In genomic region chr13:111572956-111573355, GRCh38 we compare ENCODE assay signal across 16 cellular contexts.
DNase-seq lines count a peak whose midpoint lies in the region; ATAC-seq and TF ChIP-seq lines count a peak whose summit lies in the region.
"Had no signal": no experiment of that assay in that cellular context is flagged by ENCODE, and none has a peak within 500 bp of the region (broad histone marks: within the 10 kb centered on the region; RNA-seq: fewer than 3 reads in every experiment).

No MANE protein-coding gene starts in this region.

- H3K27ac Mint-ChIP-seq in chondrocyte (ENCODE audit: unreplicated experiment), result no peak overlapping the region
- H3K27ac Mint-ChIP-seq: nephron; T-helper 1 cell treated with Interleukin-12 subunit alpha and Interleukin-12 subunit beta and Interleukin-4 antibody, amounts not matched to agents 30 μg/mL and 1 μg/mL, for 36 hours had no signal

- no peaks in the 10 kb centered on the region for H3K4me1 Mint-ChIP-seq in chondrocyte (ENCODE audit: low read depth)

- intact Hi-C loops in body of pancreas (cut with DNase I) (no loop called here), stomach (cut with DNase I; ENCODE audit: low total_unique reads) (no loop called here)

- peaks cover 24% of the 10 kb centered on the region for H3K9me3 Mint-ChIP-seq in chondrocyte (ENCODE audit: low read depth)

- H3K27me3 ChIP-seq in body of pancreas, result peaks cover 0 to 5% of the 10 kb centered on the region in 2 donors
- H3K27me3 ChIP-seq in stomach, result peaks cover 0 to 5% (median 0%) of the 10 kb centered on the region in 3 donors
- H3K27me3 ChIP-seq: colonic mucosa had no signal

- WGBS in body of pancreas, 2 donors, result 13 to 30% methylated on average over 20 of the region's 20 CpGs
- 20 to 49% (median 35%) methylated on average over 20 of the region's 20 CpGs for WGBS in stomach, 5 donors

- peak; percentile 44 for DNase-seq in NCI-H1436 treated with DMSO at 0.1 percent for 48 hours (lab: John Stamatoyannopoulos, UW)
- DNase-seq in NCI-H2227 (lab: John Stamatoyannopoulos, UW; ENCODE audit: unreplicated experiment), result peak; percentile 88
- DNase-seq in body of pancreas, result peak; percentile 52 to 79 (median 74)
- peak; percentile 90 for DNase-seq in stomach
- DNase-seq in C1 segment of cervical spinal cord (lab: John Stamatoyannopoulos, UW), result no peak
- no peak for DNase-seq in chondrocyte (ENCODE audit: low spot score)
- no peak for DNase-seq in activated CD4-positive, alpha-beta T cell treated with anti-CD3 and anti-CD28 coated beads for 1 hour
- DNase-seq: activated CD4-positive, CD25-positive, alpha-beta regulatory T cell treated with anti-CD3 and anti-CD28 coated beads, Interleukin-2, amount 50 U/mL, for 72 hours; activated naive CD4-positive, alpha-beta T cell; BE2C; colonic mucosa; mammary epithelial cell; RPMI8226; stimulated activated CD4-positive, alpha-beta T cell treated with anti-CD3 and anti-CD28 coated beads, Interleukin-1b, Interleukin-23, amount 100 ng/mL, for 48 hours had no signal

- H3K27ac ChIP-seq in body of pancreas (no peak overlapping the region), stomach (peak overlapping the region in 3 of 5 donors; percentile 32 to 67 (median 45))
- H3K27ac ChIP-seq: colonic mucosa had no signal

- TF ChIP-seq POLR2A in body of pancreas (IDR thresholded peaks at IDR 0.05), result no peak
- no peak for TF ChIP-seq POLR2A in stomach (IDR thresholded peaks at IDR 0.05)

- H3K9me3 ChIP-seq in body of pancreas (peaks cover 0 to 20% (median 0%) of the 10 kb centered on the region in 3 donors), stomach (peaks cover 10 to 35% (median 29%) of the 10 kb centered on the region in 4 donors)
- H3K9me3 ChIP-seq: BE2C, colonic mucosa had no signal

- no peaks in the 10 kb centered on the region for H3K27me3 Mint-ChIP-seq in chondrocyte (ENCODE audit: low read depth)

- H3K36me3 ChIP-seq in body of pancreas (replicated peaks in 1 of 2; ENCODE audit: insufficient read depth in 1 of 2, low read depth in 2 of 2) (no peaks in the 10 kb centered on the region), stomach (no peaks in the 10 kb centered on the region)
- H3K36me3 ChIP-seq: BE2C, colonic mucosa had no signal

- H3K4me3 ChIP-seq in body of pancreas, result no peak overlapping the region
- no peak overlapping the region for H3K4me3 ChIP-seq in stomach
- H3K4me3 ChIP-seq: colonic mucosa had no signal

- H3K4me1 ChIP-seq in body of pancreas (peaks cover 20% of the 10 kb centered on the region), stomach (peaks cover 7 to 14% (median 11%) of the 10 kb centered on the region in 4 donors)
- H3K4me1 ChIP-seq: BE2C, colonic mucosa had no signal

- no peak overlapping the region for H3K4me3 Mint-ChIP-seq in chondrocyte (ENCODE audit: unreplicated experiment)
- H3K4me3 Mint-ChIP-seq: nephron; T-helper 1 cell treated with Interleukin-12 subunit alpha and Interleukin-12 subunit beta and Interleukin-4 antibody, amounts not matched to agents 30 μg/mL and 1 μg/mL, for 36 hours had no signal

- TF ChIP-seq EP300 in stomach (IDR thresholded peaks at IDR 0.05), result no peak

- peak; percentile 30 for ATAC-seq in body of pancreas

- TF ChIP-seq CTCF in body of pancreas (IDR thresholded peaks at IDR 0.05) (no peak), stomach (IDR thresholded peaks at IDR 0.05) (no peak), chondrocyte (IDR thresholded peaks at IDR 0.05) (no peak)

- peaks cover 4% of the 10 kb centered on the region for H3K36me3 Mint-ChIP-seq in chondrocyte (ENCODE audit: low read depth)

Comparison
In these comparisons a context has a peak if more than half of its experiments do, and no peak if none do; other contexts are left out.
1. DNase-seq: peak in NCI-H1436 treated with DMSO at 0.1 percent for 48 hours (single experiment), NCI-H2227 (single experiment), body of pancreas (4 of 4) and stomach (single experiment); none in C1 segment of cervical spinal cord (0 of 14), chondrocyte (single experiment) and activated CD4-positive, alpha-beta T cell treated with anti-CD3 and anti-CD28 coated beads for 1 hour (single experiment).
2. H3K27ac ChIP-seq: peak in stomach (3 of 5); none in body of pancreas (0 of 4).